ENCODE assay signal across 8 cellular contexts in genomic region chr6:33787954-33788693, GRCh38. TPM values are rescaled to one million over a fixed set of nuclear protein-coding genes. Genes with fewer than 3 reads are reported as not detected.
DNase-seq lines count a peak whose midpoint lies in the region; ATAC-seq, FAIRE-seq and TF ChIP-seq lines count a peak whose summit lies in the region.

No MANE protein-coding gene starts in this region.

- no peak overlapping the region for H2AFZ ChIP-seq in SK-N-SH (ENCODE audit: low read depth)

- H3K4me3 ChIP-seq in SK-N-SH (ENCODE audit: low read depth in 2 of 2, low read length in 1 of 2) (peak overlapping the region; percentile 80 to 88), pancreas (peak overlapping the region; percentile 92 to 97 (median 96)), upper lobe of right lung (peak overlapping the region; percentile 85)

- peaks cover 46% of the 10 kb centered on the region for H3K4me1 Mint-ChIP-seq in activated naive CD8-positive, alpha-beta T cell treated with anti-CD3 and anti-CD28 coated beads, Interleukin-2, amount 10 ng/mL, durations not matched to agents 7 days and 5 days

- 0 out of 4 replicates have a peak, but pooled peaks of 1 of the 2 experiments have one; percentile 18 for TF ChIP-seq EP300 in SK-N-SH (IDR thresholded peaks at IDR 0.05; ENCODE audit: borderline replicate concordance in 1 of 2, low read depth in 1 of 2, low read length in 1 of 2)

- no peaks in the 10 kb centered on the region for H3K9me3 Mint-ChIP-seq in activated naive CD8-positive, alpha-beta T cell treated with anti-CD3 and anti-CD28 coated beads, Interleukin-2, amount 10 ng/mL, durations not matched to agents 7 days and 5 days

- peaks cover 14% of the 10 kb centered on the region for H3K36me3 Mint-ChIP-seq in activated naive CD8-positive, alpha-beta T cell treated with anti-CD3 and anti-CD28 coated beads, Interleukin-2, amount 10 ng/mL, durations not matched to agents 7 days and 5 days

- CTCF ChIA-PET in SK-N-SH (lab: Yijun Ruan, JAX), result interaction anchor here (0.6 to 7.1 kb wide), 8 partner anchors 18 to 366 kb away, joined by 3 to 53 read pairs (median 3); no protein-coding TSS in a partner anchor

- H3K4me1 ChIP-seq in SK-N-SH (ENCODE audit: control insufficient read depth in 1 of 2, insufficient read depth in 2 of 2, low read depth in 1 of 2, low read length in 1 of 2), result peaks cover 29 to 34% of the 10 kb centered on the region in 2 experiments
- peaks cover 12 to 21% (median 16%) of the 10 kb centered on the region in 3 donors for H3K4me1 ChIP-seq in pancreas
- peaks cover 24% of the 10 kb centered on the region for H3K4me1 ChIP-seq in upper lobe of right lung

- peaks cover 65% of the 10 kb centered on the region for H3K79me2 ChIP-seq in SK-N-SH (ENCODE audit: insufficient read depth)

- peak overlapping the region; percentile 97 for H3K27ac Mint-ChIP-seq in activated naive CD8-positive, alpha-beta T cell treated with anti-CD3 and anti-CD28 coated beads, Interleukin-2, amount 10 ng/mL, durations not matched to agents 7 days and 5 days

- DNase-seq in Caki2 (ENCODE audit: low read depth), result peak; percentile 81
- DNase-seq in SK-N-SH, result peak; percentile 87
- DNase-seq in activated naive CD8-positive, alpha-beta T cell treated with anti-CD3 and anti-CD28 coated beads, Interleukin-2, amount 10 ng/mL, durations not matched to agents 7 days and 5 days, result peak; percentile 78
- DNase-seq in Right ventricle myocardium inferior (ENCODE audit: missing footprints), result peak; percentile 88
- peak in 5 of 6 donors; percentile 42 to 79 (median 56) for DNase-seq in pancreas
- peak; percentile 89 for DNase-seq in upper lobe of right lung

- peak overlapping the region; percentile 77 to 91 for H3K27ac ChIP-seq in SK-N-SH (ENCODE audit: low read depth in 2 of 2, low read length in 1 of 2)
- H3K27ac ChIP-seq in pancreas, result peak overlapping the region; percentile 70 to 91 (median 86)
- H3K27ac ChIP-seq in upper lobe of right lung, result peak overlapping the region; percentile 97

- peaks cover 28% of the 10 kb centered on the region for H4K20me1 ChIP-seq in SK-N-SH (ENCODE audit: insufficient read depth)

- H3K9me2 ChIP-seq in SK-N-SH, result no peaks in the 10 kb centered on the region

- H3K27me3 ChIP-seq in SK-N-SH (ENCODE audit: insufficient read depth), result no peaks in the 10 kb centered on the region
- H3K27me3 ChIP-seq in pancreas, result no peaks in the 10 kb centered on the region
- no peaks in the 10 kb centered on the region for H3K27me3 ChIP-seq in upper lobe of right lung

- in situ Hi-C loops in Caki2 (cut with HindIII; ENCODE audit: low pct_unique_long_range_greater_than_20kb, low sequenced_read_pairs), result no loop called here

- TF ChIP-seq CTCF in SK-N-SH (IDR thresholded peaks at IDR 0.05), result no peak
- no peak for TF ChIP-seq CTCF in pancreas (IDR thresholded peaks at IDR 0.05)
- TF ChIP-seq CTCF in upper lobe of right lung (IDR thresholded peaks at IDR 0.05), result no peak

- WGBS in SK-N-SH (ENCODE audit: low lambda C conversion rate), result 12% methylated on average over 4 of the region's 53 CpGs
- 0% methylated on average over 43 to 53 of the region's 53 CpGs for WGBS in pancreas, 2 donors

- peak overlapping the region; percentile 92 for H3K9ac ChIP-seq in SK-N-SH

- peak overlapping the region; percentile 95 for H3K4me2 ChIP-seq in SK-N-SH

- H3K4me3 Mint-ChIP-seq in activated naive CD8-positive, alpha-beta T cell treated with anti-CD3 and anti-CD28 coated beads, Interleukin-2, amount 10 ng/mL, durations not matched to agents 7 days and 5 days, result peak overlapping the region; percentile 94

- intact Hi-C loops in Right ventricle myocardium inferior (cut with DNase I) (loop anchor here (2.0 kb wide), 1 partner anchor 99 kb away; no protein-coding TSS in a partner anchor), pancreas (cut with DNase I) (no loop called here), upper lobe of right lung (cut with DNase I) (no loop called here)

- no peak for FAIRE-seq in pancreas (lab: Jason Lieb, UNC)

- peaks cover 14% of the 10 kb centered on the region for H3F3A ChIP-seq in SK-N-SH (replicated peaks; ENCODE audit: insufficient read depth)

- H3K36me3 ChIP-seq in SK-N-SH (replicated peaks in 1 of 2; ENCODE audit: control insufficient read depth in 1 of 2, insufficient read depth in 2 of 2, low read length in 1 of 2) (peaks cover 13 to 32% of the 10 kb centered on the region in 2 experiments), pancreas (peaks cover 0 to 15% (median 8%) of the 10 kb centered on the region in 3 donors), upper lobe of right lung (peaks cover 22% of the 10 kb centered on the region)

- H3K27me3 Mint-ChIP-seq in activated naive CD8-positive, alpha-beta T cell treated with anti-CD3 and anti-CD28 coated beads, Interleukin-2, amount 10 ng/mL, durations not matched to agents 7 days and 5 days, result peaks cover 3% of the 10 kb centered on the region

- TF ChIP-seq RAD21 in SK-N-SH (IDR thresholded peaks at IDR 0.05; ENCODE audit: low read length), result no peak

- POLR2A ChIA-PET in SK-N-SH (lab: Yijun Ruan, JAX), result interaction anchor here (0.6 to 2.0 kb wide), 5 partner anchors 9 to 51 kb away, joined by 3 to 7 read pairs (median 3); no protein-coding TSS in a partner anchor
- POLR2A ChIA-PET in activated naive CD8-positive, alpha-beta T cell treated with anti-CD3 and anti-CD28 coated beads, Interleukin-2, amount 10 ng/mL, durations not matched to agents 7 days and 5 days (lab: Charles Lee), result interaction anchor here (0.7 to 2.1 kb wide), 10 partner anchors 12 to 471 kb away, joined by 3 to 27 read pairs (median 4); no protein-coding TSS in a partner anchor

- H3K9me3 ChIP-seq in SK-N-SH (no peaks in the 10 kb centered on the region), pancreas (no peaks in the 10 kb centered on the region), upper lobe of right lung (no peaks in the 10 kb centered on the region)

- ATAC-seq in GM19452 (IDR thresholded peaks at IDR 0.05; ENCODE audit: unreplicated experiment) (peak; percentile 40), HG03565 (IDR thresholded peaks at IDR 0.05; ENCODE audit: unreplicated experiment) (peak; percentile 28), Right ventricle myocardium inferior (peak; percentile 64), pancreas (peak; percentile 35 to 70 (median 54)), upper lobe of right lung (peak; percentile 76)
- peak; percentile 51 for ATAC-seq in activated naive CD8-positive, alpha-beta T cell treated with anti-CD3 and anti-CD28 coated beads, Interleukin-2, amount 10 ng/mL, durations not matched to agents 7 days and 5 days (ENCODE audit: low read depth)

TF ChIP-seq in SK-N-SH, 30 proteins besides CTCF, POLR2A, EP300 and RAD21 (continues in another document):
- no peak for TF ChIP-seq MEF2A (IDR thresholded peaks at IDR 0.05; ENCODE audit: borderline replicate concordance, low read depth)
- peak; percentile 54; the same call in 1 of the 2 replicates for TF ChIP-seq YY1 (IDR thresholded peaks at IDR 0.05; ENCODE audit: low read depth)
- no peak for TF ChIP-seq NFIC (IDR thresholded peaks at IDR 0.05; ENCODE audit: borderline replicate concordance)
- peak; percentile 7; the same call in 1 of the 2 replicates for TF ChIP-seq SMC3 (IDR thresholded peaks at IDR 0.05; ENCODE audit: low read depth, low read length)
- TF ChIP-seq MXI1 (IDR thresholded peaks at IDR 0.05; ENCODE audit: low read depth, low read length), result peak; percentile 66; the same call in 1 of the 2 replicates
- no peak for TF ChIP-seq EZH2phosphoT487 (IDR thresholded peaks at IDR 0.05; ENCODE audit: borderline replicate concordance, low read depth)
- 0 out of 2 replicates have a peak, but pooled peaks have one; percentile 55 for TF ChIP-seq MAX (IDR thresholded peaks at IDR 0.05; ENCODE audit: low read depth)
- TF ChIP-seq NRF1 (IDR thresholded peaks at IDR 0.05; ENCODE audit: low read depth, low read length), result peak; percentile 43; the same call in 1 of the 2 replicates

RNA-seq across cellular contexts. Expression of gene LEMD2, which starts 0.8 kb away (rescaled TPM):
- total RNA-seq in Caki2 (2014; rRNA removed; shearing (Covaris generic); ENCODE audit: low replicate concordance), result 150 and 167 TPM in 2 replicates
- polyA plus RNA-seq in SK-N-SH (2012; rRNA removed) (56.5 and 59.5 TPM in 2 replicates), pancreas (10 to 100 TPM; 46.0 to 59.4 TPM)
- 32.2 and 37.6 TPM in 2 replicates for polyA plus RNA-seq in SK-N-SH (2012; cell fraction: cytosol; rRNA removed)
- polyA plus RNA-seq in SK-N-SH (2012; cell fraction: nucleus; rRNA removed), result 136 and 141 TPM in 2 replicates
- total RNA-seq in activated naive CD8-positive, alpha-beta T cell treated with anti-CD3 and anti-CD28 coated beads, Interleukin-2, amount 10 ng/mL, durations not matched to agents 7 days and 5 days, result 10 to 100 TPM; 83.9 to 84.7 TPM
- total RNA-seq in Right ventricle myocardium inferior (23.2 TPM), pancreas (10 to 100 TPM; 23.4 to 34.5 (median 27.8) TPM), upper lobe of right lung (61.5 TPM)

RNA-seq across cellular contexts. Expression of gene MLN, which starts 15.7 kb away (rescaled TPM):
- not detected in 2 replicates for total RNA-seq in Caki2 (2014; rRNA removed; shearing (Covaris generic); ENCODE audit: low replicate concordance)
- polyA plus RNA-seq in SK-N-SH (2012; rRNA removed) (not detected in 2 replicates), pancreas (not detected)
- not detected in 2 replicates for polyA plus RNA-seq in SK-N-SH (2012; cell fraction: cytosol; rRNA removed)
- not detected in 2 replicates for polyA plus RNA-seq in SK-N-SH (2012; cell fraction: nucleus; rRNA removed)
- total RNA-seq in activated naive CD8-positive, alpha-beta T cell treated with anti-CD3 and anti-CD28 coated beads, Interleukin-2, amount 10 ng/mL, durations not matched to agents 7 days and 5 days, result not detected
- total RNA-seq in Right ventricle myocardium inferior (not detected), pancreas (not detected), upper lobe of right lung (not detected)

RNA-seq across cellular contexts. Expression of gene IP6K3, which starts 41.4 kb away (rescaled TPM):
- total RNA-seq in Caki2 (2014; rRNA removed; shearing (Covaris generic); ENCODE audit: low replicate concordance), result 0.07 and 0.12 TPM in 2 replicates
- 0.13 and 0.21 TPM in 2 replicates for polyA plus RNA-seq in SK-N-SH (2012; rRNA removed)
- polyA plus RNA-seq in SK-N-SH (2012; cell fraction: cytosol; rRNA removed), result 0.07 and 0.08 TPM in 2 replicates
- polyA plus RNA-seq in SK-N-SH (2012; cell fraction: nucleus; rRNA removed), result 0.18 and 0.32 TPM in 2 replicates
- not detected for total RNA-seq in activated naive CD8-positive, alpha-beta T cell treated with anti-CD3 and anti-CD28 coated beads, Interleukin-2, amount 10 ng/mL, durations not matched to agents 7 days and 5 days
- total RNA-seq in Right ventricle myocardium inferior, result 47.6 TPM
- under 1 TPM; 0.12 to 0.69 (median 0.38) TPM for total RNA-seq in pancreas
- under 1 TPM; 0.19 to 0.49 TPM for polyA plus RNA-seq in pancreas
- total RNA-seq in upper lobe of right lung, result 4.6 TPM

Comparison
In these comparisons a context has a peak if more than half of its experiments do, and no peak if none do; other contexts are left out.
1. Peak in every context shown above with its lines: DNase-seq, ATAC-seq, H3K4me3 ChIP-seq and H3K27ac ChIP-seq.